ENCODE assay signal across 20 cellular contexts in the genomic region with DNA sequence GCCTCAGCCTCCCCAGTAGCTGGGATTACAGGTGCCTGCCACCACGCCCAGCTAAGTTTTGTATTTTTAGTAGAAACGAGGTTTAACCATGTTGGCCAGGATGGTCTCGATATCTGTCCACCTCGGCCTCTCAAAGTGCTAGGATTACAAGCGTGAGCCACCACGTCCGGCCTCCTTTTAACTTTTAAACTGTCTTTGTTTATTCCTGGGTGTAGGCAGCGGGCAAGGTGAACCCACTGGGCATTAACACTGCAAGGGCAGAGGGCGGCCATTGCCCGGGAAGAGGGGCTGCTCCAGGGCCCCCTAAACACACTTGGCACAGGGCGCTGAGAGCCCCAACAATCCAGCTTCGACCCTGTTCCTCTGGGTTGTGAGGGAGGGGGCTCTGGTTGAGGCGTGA.
"Had no signal": no experiment of that assay in that cellular context is flagged by ENCODE, and none has a peak within 500 bp of the region (broad histone marks: within the 10 kb centered on the region; RNA-seq: fewer than 3 reads in every experiment).

No MANE protein-coding gene starts in this region.

- H3K36me3 ChIP-seq: colonic mucosa, esophagus squamous epithelium, gastrocnemius medialis, heart right ventricle, left lung, lower lobe of right lung had no signal

- ATAC-seq: esophagus mucosa, gastrocnemius medialis, heart right ventricle, left cardiac atrium, left lung, left ventricle myocardium superior, lower lobe of right lung had no signal

- H3K4me3 ChIP-seq: colonic mucosa, dorsolateral prefrontal cortex, esophagus squamous epithelium, gastrocnemius medialis, heart right ventricle, left lung, lower lobe of right lung had no signal

- H3K27me3 ChIP-seq: colonic mucosa had no signal

- H3K4me1 ChIP-seq: colonic mucosa, esophagus squamous epithelium, gastrocnemius medialis, heart right ventricle, left lung, lower lobe of right lung had no signal

- H3K9me3 ChIP-seq: colonic mucosa, esophagus squamous epithelium, gastrocnemius medialis, heart right ventricle, left lung, lower lobe of right lung had no signal

- H3K27ac ChIP-seq: colonic mucosa, dorsolateral prefrontal cortex, esophagus squamous epithelium, gastrocnemius medialis, heart right ventricle, left lung, lower lobe of right lung had no signal

- DNase-seq: colonic mucosa; dermis blood vessel endothelial cell; dorsolateral prefrontal cortex; effector CD4-positive, alpha-beta T cell; effector memory CD4-positive, alpha-beta T cell; esophagus squamous epithelium; foreskin fibroblast; foreskin melanocyte; gastrocnemius medialis; glutamatergic neuron; head of caudate nucleus; heart right ventricle; hippocampal formation; left cardiac atrium; left lung; left ventricle myocardium superior; lower lobe of right lung; mesenchymal stem cell; midbrain had no signal
